ENCODE assay signal across 14 cellular contexts in genomic region chr5:159324097-159324760, GRCh38. TPM values are rescaled to one million over a fixed set of nuclear protein-coding genes. Genes with fewer than 3 reads are reported as not detected.
A peak's percentile ranks its signal among the peaks of the same experiment; 100 is the strongest.
DNase-seq lines count a peak whose midpoint lies in the region; ATAC-seq and TF ChIP-seq lines count a peak whose summit lies in the region.
"Had no signal": no experiment of that assay in that cellular context is flagged by ENCODE, and none has a peak within 500 bp of the region (broad histone marks: within the 10 kb centered on the region; RNA-seq: fewer than 3 reads in every experiment).

No MANE protein-coding gene starts in this region.

- BruUV-seq in PC-3 (replicated peaks; lab: Mats Ljungman, UMichigan) = no TSS peak

- ATAC-seq in PC-3 (no peak), esophagus mucosa (peak; percentile 60), HG03097 (IDR thresholded peaks at IDR 0.05; ENCODE audit: low FRiP score, unreplicated experiment) (no peak), HG03175 (IDR thresholded peaks at IDR 0.05; ENCODE audit: unreplicated experiment) (no peak)

- H3K9ac ChIP-seq in PC-3 (ENCODE audit: low read length) = no peak overlapping the region
- H3K9ac ChIP-seq in colonic mucosa (ENCODE audit: low read depth in 2 of 2, low read length in 2 of 2) = no peak overlapping the region

- no peak overlapping the region for H2AFZ ChIP-seq in PC-3 (ENCODE audit: low read length)

- H4K20me1 ChIP-seq in PC-3 (ENCODE audit: low read length) = no peaks in the 10 kb centered on the region

- H3K4me1 ChIP-seq in PC-3 (ENCODE audit: insufficient read depth, low read length) = no peaks in the 10 kb centered on the region
- H3K4me1 ChIP-seq in colonic mucosa = no peaks in the 10 kb centered on the region
- H3K4me1 ChIP-seq: adrenal gland, thyroid gland had no signal

- H3K27ac ChIP-seq in PC-3 (ENCODE audit: low read length) (no peak overlapping the region), colonic mucosa (no peak overlapping the region)
- H3K27ac ChIP-seq: adrenal gland, thyroid gland had no signal

- DNase-seq in GM04503 (ENCODE audit: low read depth) = peak; percentile 81
- peak; percentile 7 for DNase-seq in PC-3
- DNase-seq in retinal pigment epithelial cell (ENCODE audit: low read depth) = peak; percentile 68
- DNase-seq in colonic mucosa = no peak
- no peak for DNase-seq in stimulated activated CD8-positive, alpha-beta memory T cell treated with anti-CD3 and anti-CD28 coated beads, Interleukin-4, amount 100 ng/mL, for 48 hours
- DNase-seq: activated CD4-positive, CD25-positive, alpha-beta regulatory T cell treated with anti-CD3 and anti-CD28 coated beads, Interleukin-2, amount 50 U/mL, for 72 hours; adrenal gland; head of caudate nucleus; NCI-H187 treated with DMSO at 0.1 percent for 48 hours; thyroid gland had no signal

- CTCF ChIA-PET in PC-3 (lab: Charles Lee) = interaction anchor here (0.5 to 0.7 kb wide), 2 partner anchors 7 to 21 kb away, joined by 3 read pairs; no protein-coding TSS in a partner anchor

- no peak overlapping the region for H3K4me3 ChIP-seq in PC-3 (ENCODE audit: low read length)
- H3K4me3 ChIP-seq in retinal pigment epithelial cell (ENCODE audit: low read length) = no peak overlapping the region
- no peak overlapping the region for H3K4me3 ChIP-seq in colonic mucosa
- H3K4me3 ChIP-seq: adrenal gland, thyroid gland had no signal

- intact Hi-C loops in PC-3 (cut with micrococcal nuclease) (no loop called here), colonic mucosa (cut with DNase I) (loop anchor here (10.0 kb wide), 1 partner anchor 661 kb away; no protein-coding TSS in a partner anchor)

- no peaks in the 10 kb centered on the region for H3K79me2 ChIP-seq in PC-3 (ENCODE audit: low read length)

- H3K4me2 ChIP-seq in PC-3 (ENCODE audit: low read length) = no peak overlapping the region

- H3K9me2 ChIP-seq in PC-3 (replicated peaks; ENCODE audit: low read length) = no peaks in the 10 kb centered on the region

- H3K27me3 ChIP-seq in PC-3 (ENCODE audit: low read length) = no peaks in the 10 kb centered on the region
- no peaks in the 10 kb centered on the region for H3K27me3 ChIP-seq in colonic mucosa
- H3K27me3 ChIP-seq: adrenal gland had no signal

- H3K9me3 ChIP-seq in PC-3 (ENCODE audit: low read length) (no peaks in the 10 kb centered on the region), colonic mucosa (no peaks in the 10 kb centered on the region)
- H3K9me3 ChIP-seq: adrenal gland, thyroid gland had no signal

- POLR2A ChIA-PET in PC-3 (lab: Charles Lee; ENCODE audit: unreplicated experiment) = no interaction called here

- H3K36me3 ChIP-seq in PC-3 (ENCODE audit: low read depth, low read length) (no peaks in the 10 kb centered on the region), colonic mucosa (no peaks in the 10 kb centered on the region)
- H3K36me3 ChIP-seq: adrenal gland, thyroid gland had no signal

- H3F3A ChIP-seq in PC-3 (ENCODE audit: low read length, unreplicated experiment) = no peaks in the 10 kb centered on the region

- no peak for TF ChIP-seq CTCF in PC-3 (conservative IDR thresholded peaks at IDR 0.05; ENCODE audit: low read depth, low read length)
- no peak for TF ChIP-seq CTCF in retinal pigment epithelial cell (conservative IDR thresholded peaks at IDR 0.05; ENCODE audit: low read depth, low read length)
- TF ChIP-seq CTCF in colonic mucosa (IDR thresholded peaks at IDR 0.05) = no peak

RNA-seq across cellular contexts. Expression of gene IL12B, which starts 6.1 kb away (rescaled TPM):
- not detected in 2 replicates for total RNA-seq in PC-3 (2014; rRNA removed)
- total RNA-seq in esophagus mucosa = 0.08 TPM
- total RNA-seq in colonic mucosa = not detected
- total RNA-seq: adrenal gland, liver, thyroid gland had no signal

Comparison
In these comparisons a context has a peak if more than half of its experiments do, and no peak if none do; other contexts are left out.
1. DNase-seq: peak in GM04503 (single experiment), PC-3 (single experiment) and retinal pigment epithelial cell (single experiment); none in colonic mucosa (single experiment) and stimulated activated CD8-positive, alpha-beta memory T cell treated with anti-CD3 and anti-CD28 coated beads, Interleukin-4, amount 100 ng/mL, for 48 hours (single experiment).